ENCODE assay signal across 26 cellular contexts in genomic region chr1:159465191-159465603, GRCh38. TPM values are rescaled to one million over a fixed set of nuclear protein-coding genes. Genes with fewer than 3 reads are reported as not detected.
"Had no signal": no experiment of that assay in that cellular context is flagged by ENCODE, and none has a peak within 500 bp of the region (broad histone marks: within the 10 kb centered on the region; RNA-seq: fewer than 3 reads in every experiment).

No MANE protein-coding gene starts in this region.

- H3K4me1 ChIP-seq: testis, tibial nerve, upper lobe of right lung, vagina had no signal

- H3K27me3 ChIP-seq: heart left ventricle, neutrophil, ovary, testis, tibial nerve, upper lobe of right lung, vagina had no signal

- DNase-seq: effector memory CD4-positive, alpha-beta T cell; heart left ventricle; hippocampal formation; left colon; mammary epithelial cell; naive thymus-derived CD4-positive, alpha-beta T cell; ovary; right cardiac atrium; stimulated activated CD4-positive, alpha-beta T cell treated with anti-CD3 and anti-CD28 coated beads, Interleukin-4, amount 100 ng/mL, for 1 hour; stimulated activated naive CD8-positive, alpha-beta T cell treated with anti-CD3 and anti-CD28 coated beads, Interleukin-15, amount 100 ng/mL, for 72 hours; testis; upper lobe of right lung had no signal

- H3K4me1 Mint-ChIP-seq: naive thymus-derived CD4-positive, alpha-beta T cell; stimulated activated memory B cell treated with anti-CD40 and anti-IgM and Interleukin-4, amounts not matched to agents 10 μg/mL and 1 μg/mL and 100 μg/mL, for 72 hours; stimulated activated naive CD8-positive, alpha-beta T cell treated with anti-CD3 and anti-CD28 coated beads, Interleukin-15, amount 100 ng/mL, for 72 hours had no signal

- ATAC-seq: esophagus mucosa; heart left ventricle; left colon; naive thymus-derived CD4-positive, alpha-beta T cell; right cardiac atrium; stimulated activated memory B cell treated with anti-CD40 and anti-IgM and Interleukin-4, amounts not matched to agents 10 μg/mL and 1 μg/mL and 100 μg/mL, for 72 hours; stimulated activated naive CD8-positive, alpha-beta T cell treated with anti-CD3 and anti-CD28 coated beads, Interleukin-15, amount 100 ng/mL, for 72 hours; upper lobe of right lung had no signal

- H3K36me3 ChIP-seq: heart left ventricle, neutrophil, ovary, tibial nerve, upper lobe of right lung, vagina had no signal

- H3K27ac Mint-ChIP-seq: naive thymus-derived CD4-positive, alpha-beta T cell; stimulated activated memory B cell treated with anti-CD40 and anti-IgM and Interleukin-4, amounts not matched to agents 10 μg/mL and 1 μg/mL and 100 μg/mL, for 72 hours; stimulated activated naive CD8-positive, alpha-beta T cell treated with anti-CD3 and anti-CD28 coated beads, Interleukin-15, amount 100 ng/mL, for 72 hours had no signal

- H3K36me3 Mint-ChIP-seq: stimulated activated memory B cell treated with anti-CD40 and anti-IgM and Interleukin-4, amounts not matched to agents 10 μg/mL and 1 μg/mL and 100 μg/mL, for 72 hours had no signal

- H3K4me3 ChIP-seq: heart left ventricle, ovary, testis, tibial nerve, upper lobe of right lung, vagina had no signal

- H3K27ac ChIP-seq: heart left ventricle, neutrophil, ovary, testis, tibial nerve, upper lobe of right lung, vagina had no signal

- H3K9me3 ChIP-seq: neutrophil, ovary, testis, vagina had no signal

- H3K4me3 Mint-ChIP-seq: naive thymus-derived CD4-positive, alpha-beta T cell; stimulated activated memory B cell treated with anti-CD40 and anti-IgM and Interleukin-4, amounts not matched to agents 10 μg/mL and 1 μg/mL and 100 μg/mL, for 72 hours; stimulated activated naive CD8-positive, alpha-beta T cell treated with anti-CD3 and anti-CD28 coated beads, Interleukin-15, amount 100 ng/mL, for 72 hours had no signal

RNA-seq across cellular contexts. Expression of gene OR10J1, which starts 25.7 kb away (rescaled TPM):
- total RNA-seq: esophagus mucosa; fibroblast of lung; frontal cortex; glomerular endothelial cell; heart left ventricle; kidney epithelial cell; left colon; lower leg skin; mammary epithelial cell; mesenteric fat pad; mononuclear cell; naive thymus-derived CD4-positive, alpha-beta T cell; ovary; posterior vena cava; right cardiac atrium; subcutaneous adipose tissue; tibial nerve; upper lobe of right lung; vagina had no signal

RNA-seq across cellular contexts. Expression of gene OR10J4, which starts 33.2 kb away (rescaled TPM):
- total RNA-seq: esophagus mucosa; fibroblast of lung; frontal cortex; glomerular endothelial cell; heart left ventricle; kidney epithelial cell; left colon; lower leg skin; mammary epithelial cell; mesenteric fat pad; mononuclear cell; naive thymus-derived CD4-positive, alpha-beta T cell; ovary; posterior vena cava; right cardiac atrium; subcutaneous adipose tissue; tibial nerve; upper lobe of right lung; vagina had no signal
